Comparison of ENCODE assay signal across 12 cellular contexts in genomic region chr1:228838717-228839500, GRCh38.
DNase-seq lines count a peak whose midpoint lies in the region; ATAC-seq, FAIRE-seq and TF ChIP-seq lines count a peak whose summit lies in the region.
"Had no signal": no experiment of that assay in that cellular context is flagged by ENCODE, and none has a peak within 500 bp of the region (broad histone marks: within the 10 kb centered on the region; RNA-seq: fewer than 3 reads in every experiment).

No MANE protein-coding gene starts in this region.

- H3K4me1 Mint-ChIP-seq in Calu3 (ENCODE audit: low read depth, unreplicated experiment): peaks cover 75% of the 10 kb centered on the region

- no peaks in the 10 kb centered on the region for H3K9me3 Mint-ChIP-seq in Calu3 (ENCODE audit: low read depth, unreplicated experiment)

- intact Hi-C loops in Calu3 (cut with micrococcal nuclease; ENCODE audit: unreplicated experiment): loop anchor here (2.0 to 10.0 kb wide), 4 partner anchors 22 to 296 kb away; partner anchors contain the start of gene RHOU

- peak overlapping the region; percentile 63 for H3K4me3 Mint-ChIP-seq in Calu3 (ENCODE audit: low read depth, unreplicated experiment)

- TF ChIP-seq CTCF in Calu3 (IDR thresholded peaks at IDR 0.05; ENCODE audit: unreplicated experiment): no peak
- TF ChIP-seq CTCF in RWPE1 (conservative IDR thresholded peaks at IDR 0.05; ENCODE audit: low read depth): no peak
- no peak for TF ChIP-seq CTCF in fibroblast of mammary gland (conservative IDR thresholded peaks at IDR 0.05; ENCODE audit: control insufficient read depth, insufficient read depth, low read depth, low read length)

- ATAC-seq in HG02884 (IDR thresholded peaks at IDR 0.05; ENCODE audit: unreplicated experiment) (no peak), HG03460 (IDR thresholded peaks at IDR 0.05; ENCODE audit: unreplicated experiment) (no peak)

- H3K27ac Mint-ChIP-seq in Calu3 (ENCODE audit: unreplicated experiment): peak overlapping the region; percentile 92

- no peak for FAIRE-seq in urothelium cell line (lab: Jason Lieb, UNC)

- peaks cover 5% of the 10 kb centered on the region for H3K4me1 ChIP-seq in rectal smooth muscle tissue (ENCODE audit: control insufficient read depth, insufficient read depth, low read length)
- H3K4me1 ChIP-seq: prostate gland had no signal

- peaks cover 20% of the 10 kb centered on the region for H3K36me3 Mint-ChIP-seq in Calu3 (ENCODE audit: insufficient read depth, unreplicated experiment)

- H3K27ac ChIP-seq in RWPE1 (peak overlapping the region; percentile 97), rectal smooth muscle tissue (ENCODE audit: low read depth, low read length) (peak overlapping the region; percentile 37)

- POLR2A ChIA-PET in RWPE1 (lab: Yijun Ruan, JAX; ENCODE audit: low non-redundant PET): no interaction called here

- DNase-seq in Calu3 (no peak), RWPE1 (ENCODE audit: low spot score) (no peak), fibroblast of mammary gland (ENCODE audit: low read depth) (peak; percentile 31), HUDEP-2 (lab: John Stamatoyannopoulos, UW; ENCODE audit: unreplicated experiment in 76 of 76) (no peak), urothelium cell line (ENCODE audit: low spot score) (no peak)
- DNase-seq: activated CD8-positive, alpha-beta memory T cell treated with anti-CD3 and anti-CD28 coated beads, Interleukin-2, amount 50 U/mL, for 4 hours had no signal

- no peaks in the 10 kb centered on the region for H3K27me3 ChIP-seq in rectal smooth muscle tissue (ENCODE audit: control insufficient read depth, insufficient read depth, low read length)
- H3K27me3 ChIP-seq: ascending aorta had no signal

- H3K9ac ChIP-seq in rectal smooth muscle tissue (ENCODE audit: low read length): no peak overlapping the region

- H3K27me3 Mint-ChIP-seq in Calu3 (ENCODE audit: unreplicated experiment): no peaks in the 10 kb centered on the region

- no TSS peak for BruUV-seq in Calu3 (replicated peaks; lab: Mats Ljungman, UMichigan)

- CTCF ChIA-PET in Calu3 (lab: Charles Lee): interaction anchor here (0.6 to 2.5 kb wide), 9 partner anchors 11 to 1776 kb away, joined by 3 to 17 read pairs (median 4); partner anchors contain the start of gene RHOU
- CTCF ChIA-PET in RWPE1 (lab: Yijun Ruan, JAX): interaction anchor here (0.6 to 0.7 kb wide), 3 partner anchors 10 to 137 kb away, joined by 3 to 4 read pairs (median 3); no protein-coding TSS in a partner anchor

- H3K36me3 ChIP-seq in rectal smooth muscle tissue (ENCODE audit: control insufficient read depth, insufficient read depth, low read length): no peaks in the 10 kb centered on the region
- H3K36me3 ChIP-seq: ascending aorta, prostate gland, suprapubic skin had no signal

- no peak overlapping the region for H3K4me3 ChIP-seq in fibroblast of mammary gland (ENCODE audit: control insufficient read depth, low read depth, low read length)
- no peak overlapping the region for H3K4me3 ChIP-seq in rectal smooth muscle tissue (ENCODE audit: low read length)
- H3K4me3 ChIP-seq: ascending aorta, prostate gland, suprapubic skin had no signal
